8 cellular contexts compared by ENCODE assay signal in genomic region chr2:239264838-239265651, GRCh38.
DNase-seq lines count a peak whose midpoint lies in the region; ATAC-seq and TF ChIP-seq lines count a peak whose summit lies in the region.

No MANE protein-coding gene starts in this region.

- DNase-seq in GM04504 (ENCODE audit: low read depth) (peak; percentile 58), LoVo (ENCODE audit: low spot score) (peak; percentile 16)
- DNase-seq in activated CD8-positive, alpha-beta T cell treated with anti-CD3 and anti-CD28 coated beads for 36 hours, result peak; percentile 79

- POLR2A ChIA-PET in activated CD8-positive, alpha-beta T cell treated with anti-CD3 and anti-CD28 coated beads for 36 hours (lab: Charles Lee), result interaction anchor here (0.9 to 1.6 kb wide), 4 partner anchors 21 to 48 kb away, joined by 3 to 5 read pairs (median 4); no protein-coding TSS in a partner anchor

- H3K4me1 ChIP-seq in neutrophil (ENCODE audit: control insufficient read depth in 1 of 2, insufficient read depth in 1 of 2, low read depth in 1 of 2, low read length in 1 of 2), result peaks cover 93 to 100% of the 10 kb centered on the region in 2 experiments

- peaks cover 2% of the 10 kb centered on the region for H3K36me3 Mint-ChIP-seq in activated CD8-positive, alpha-beta T cell treated with anti-CD3 and anti-CD28 coated beads for 36 hours (ENCODE audit: low read depth)

- no peaks in the 10 kb centered on the region for H3K27me3 Mint-ChIP-seq in activated CD8-positive, alpha-beta T cell treated with anti-CD3 and anti-CD28 coated beads for 36 hours

- ATAC-seq in activated CD8-positive, alpha-beta T cell treated with anti-CD3 and anti-CD28 coated beads for 36 hours, result peak; percentile 69
- ATAC-seq in esophagus mucosa, result peak; percentile 70
- ATAC-seq in HG03457 (IDR thresholded peaks at IDR 0.05; ENCODE audit: unreplicated experiment), result no peak
- no peak for ATAC-seq in HG03439 (IDR thresholded peaks at IDR 0.05; ENCODE audit: unreplicated experiment)
- ATAC-seq in HG02588 (IDR thresholded peaks at IDR 0.05; ENCODE audit: unreplicated experiment), result no peak

- peak; percentile 34 for TF ChIP-seq CTCF in activated CD8-positive, alpha-beta T cell treated with anti-CD3 and anti-CD28 coated beads for 36 hours (IDR thresholded peaks at IDR 0.05)
- peak; percentile 38 for TF ChIP-seq CTCF in neutrophil (IDR thresholded peaks at IDR 0.05)

- H3K27ac ChIP-seq in neutrophil, result peak overlapping the region; percentile 93

- H3K27ac Mint-ChIP-seq in activated CD8-positive, alpha-beta T cell treated with anti-CD3 and anti-CD28 coated beads for 36 hours, result peak overlapping the region; percentile 92

- CTCF ChIA-PET in activated CD8-positive, alpha-beta T cell treated with anti-CD3 and anti-CD28 coated beads for 36 hours (lab: Charles Lee), result interaction anchor here (0.9 to 3.7 kb wide), 6 partner anchors 10 to 132 kb away, joined by 3 to 31 read pairs (median 4); no protein-coding TSS in a partner anchor

- H3K9me3 Mint-ChIP-seq in activated CD8-positive, alpha-beta T cell treated with anti-CD3 and anti-CD28 coated beads for 36 hours, result no peaks in the 10 kb centered on the region

- H3K36me3 ChIP-seq in neutrophil, result no peaks in the 10 kb centered on the region

- peak overlapping the region; percentile 66 for H3K4me3 Mint-ChIP-seq in activated CD8-positive, alpha-beta T cell treated with anti-CD3 and anti-CD28 coated beads for 36 hours

- H3K4me1 Mint-ChIP-seq in activated CD8-positive, alpha-beta T cell treated with anti-CD3 and anti-CD28 coated beads for 36 hours (ENCODE audit: low read depth), result peaks cover 80% of the 10 kb centered on the region

- intact Hi-C loops in activated CD8-positive, alpha-beta T cell treated with anti-CD3 and anti-CD28 coated beads for 36 hours (cut with micrococcal nuclease), result loop anchor here (5.0 kb wide), 1 partner anchor 37 kb away; no protein-coding TSS in a partner anchor

- H3K27me3 ChIP-seq in neutrophil, result no peaks in the 10 kb centered on the region

- no peaks in the 10 kb centered on the region for H3K9me3 ChIP-seq in neutrophil

- H3K4me3 ChIP-seq in neutrophil (ENCODE audit: low read depth in 1 of 2, low read length in 1 of 2), result peak overlapping the region; percentile 82 to 91

Comparison
In these comparisons a context has a peak if more than half of its experiments do, and no peak if none do; other contexts are left out.
1. DNase-seq: peak in every context shown above with its lines; median percentile 79 in activated CD8-positive, alpha-beta T cell treated with anti-CD3 and anti-CD28 coated beads for 36 hours; 58 in GM04504; 16 in LoVo.
2. ATAC-seq: peak in activated CD8-positive, alpha-beta T cell treated with anti-CD3 and anti-CD28 coated beads for 36 hours (single experiment) and esophagus mucosa (single experiment); none in HG03457 (single experiment), HG03439 (single experiment) and HG02588 (single experiment).